Comparison of ENCODE assay signal across 12 cellular contexts in genomic region chr11:95024958-95025357, GRCh38. TPM values are rescaled to one million over a fixed set of nuclear protein-coding genes. Genes with fewer than 3 reads are reported as not detected.
"Had no signal": no experiment of that assay in that cellular context is flagged by ENCODE, and none has a peak within 500 bp of the region (broad histone marks: within the 10 kb centered on the region; RNA-seq: fewer than 3 reads in every experiment).

KDM4E (plus strand) TSS chr11:95025258; CDS start chr11:95025558, 300 bp downstream.

- H3K4me3 ChIP-seq: GM23248, GM23338, HAP-1 had no signal

- H3K9me3 ChIP-seq: HAP-1 had no signal

- H3K4me1 ChIP-seq: HAP-1 had no signal

- DNase-seq: GOT3, H7, H9, HCEC 1CT, HFFc6 had no signal

- H3K9ac ChIP-seq: GM23248 had no signal

- H3K36me3 ChIP-seq: HAP-1 had no signal

- H2AFZ ChIP-seq: GM23248, GM23338 had no signal

- H3K27ac ChIP-seq: GM23248 had no signal

- H3K4me2 ChIP-seq: GM23338 had no signal

- ATAC-seq: GM23338, HCT116 had no signal

- FAIRE-seq: H1, H54 had no signal

RNA-seq across cellular contexts. Expression of gene KDM4E, which starts in this region (rescaled TPM):
- total RNA-seq: GM23248, GM23338, H1, H4, H7, H9, HFFc6 had no signal
- polyA plus RNA-seq: GM23248, GM23338, H1 had no signal
